Comparison of ENCODE assay signal across 17 cellular contexts in genomic region chr16:30358990-30359870, GRCh38. TPM values are rescaled to one million over a fixed set of nuclear protein-coding genes. Genes with fewer than 3 reads are reported as not detected.
DNase-seq lines count a peak whose midpoint lies in the region; ATAC-seq and TF ChIP-seq lines count a peak whose summit lies in the region.
"Had no signal": no experiment of that assay in that cellular context is flagged by ENCODE, and none has a peak within 500 bp of the region (broad histone marks: within the 10 kb centered on the region; RNA-seq: fewer than 3 reads in every experiment).

No MANE protein-coding gene starts in this region.

- no peak overlapping the region for H3K27ac ChIP-seq in HEK293 (ENCODE audit: extremely low read depth, low read depth, low read length)
- peak overlapping the region in 35 of 59 donors; percentile 2 to 67 (median 48) for H3K27ac ChIP-seq in dorsolateral prefrontal cortex
- H3K27ac ChIP-seq in sigmoid colon, result no peak overlapping the region
- H3K27ac ChIP-seq in mesendoderm (ENCODE audit: low read depth, low read length), result no peak overlapping the region

- no peak overlapping the region for H2AK5ac ChIP-seq in mesendoderm (ENCODE audit: low read length)

- CTCF ChIA-PET in activated naive CD4-positive, alpha-beta T cell treated with anti-CD3 and anti-CD28 coated beads, Interleukin-2, amount 10 ng/mL, durations not matched to agents 7 days and 5 days (lab: Charles Lee), result interaction anchor here (0.9 kb wide), 1 partner anchor 12 kb away, joined by 3 read pairs; no protein-coding TSS in a partner anchor
- CTCF ChIA-PET in HEK293 (lab: Yijun Ruan, JAX), result interaction anchor here (0.6 to 1.8 kb wide), 4 partner anchors 8 to 62 kb away, joined by 3 to 5 read pairs (median 4); no protein-coding TSS in a partner anchor

- H3K4me2 ChIP-seq in mesendoderm (ENCODE audit: low read length), result no peak overlapping the region

- H3K9me3 ChIP-seq in HEK293 (ENCODE audit: control insufficient read depth, insufficient read depth, low read depth, low read length) (no peaks in the 10 kb centered on the region), sigmoid colon (no peaks in the 10 kb centered on the region), T-helper 17 cell (ENCODE audit: control insufficient read depth, low read length, poor library complexity, severe bottlenecking) (no peaks in the 10 kb centered on the region)

- no peak overlapping the region for H4K8ac ChIP-seq in mesendoderm (ENCODE audit: low read depth, low read length)

- no peak for TF ChIP-seq EP300 in sigmoid colon (IDR thresholded peaks at IDR 0.05)

- POLR2A ChIA-PET in HEK293 (lab: Yijun Ruan, JAX), result interaction anchor here (0.5 to 2.9 kb wide), 5 partner anchors 11 to 48 kb away, joined by 3 to 17 read pairs (median 4); partner anchors contain the start of genes TBC1D10B and ZNF771

- H3K27me3 ChIP-seq in dorsolateral prefrontal cortex (no peaks in the 10 kb centered on the region), sigmoid colon (no peaks in the 10 kb centered on the region), mesendoderm (ENCODE audit: insufficient read depth, low read length, poor library complexity) (no peaks in the 10 kb centered on the region)

- H3K36me3 Mint-ChIP-seq in activated naive CD4-positive, alpha-beta T cell treated with anti-CD3 and anti-CD28 coated beads, Interleukin-2, amount 10 ng/mL, durations not matched to agents 7 days and 5 days, result peaks cover 60% of the 10 kb centered on the region
- peaks cover 11% of the 10 kb centered on the region for H3K36me3 Mint-ChIP-seq in T-helper 17 cell (ENCODE audit: low read depth)

- no peak overlapping the region for H2BK120ac ChIP-seq in mesendoderm (ENCODE audit: low read depth, low read length)

- H3K4me1 ChIP-seq in HEK293 (ENCODE audit: control insufficient read depth, insufficient read depth, low read length) (no peaks in the 10 kb centered on the region), sigmoid colon (peaks cover 0 to 25% (median 18%) of the 10 kb centered on the region in 4 donors), mesendoderm (ENCODE audit: control insufficient read depth, low read depth, low read length) (peaks cover 2% of the 10 kb centered on the region)

- H3K9ac ChIP-seq in mesendoderm (ENCODE audit: low read length), result no peak overlapping the region

- H3K4ac ChIP-seq in mesendoderm (ENCODE audit: low read depth, low read length), result no peak overlapping the region

- peaks cover 8% of the 10 kb centered on the region for H3K79me1 ChIP-seq in mesendoderm (ENCODE audit: low read length)

- H3K9me3 Mint-ChIP-seq in activated naive CD4-positive, alpha-beta T cell treated with anti-CD3 and anti-CD28 coated beads, Interleukin-2, amount 10 ng/mL, durations not matched to agents 7 days and 5 days, result no peaks in the 10 kb centered on the region

- no peak overlapping the region for H4K5ac ChIP-seq in mesendoderm (ENCODE audit: low read length)

- H3K27me3 Mint-ChIP-seq in activated naive CD4-positive, alpha-beta T cell treated with anti-CD3 and anti-CD28 coated beads, Interleukin-2, amount 10 ng/mL, durations not matched to agents 7 days and 5 days, result no peaks in the 10 kb centered on the region
- no peaks in the 10 kb centered on the region for H3K27me3 Mint-ChIP-seq in T-helper 17 cell
- H3K27me3 Mint-ChIP-seq: B cell had no signal

- peaks cover 21 to 71% of the 10 kb centered on the region in 2 experiments; a peak in 2 of 3 replicates for H3K36me3 ChIP-seq in HEK293 (ENCODE audit: control insufficient read depth in 2 of 2, insufficient read depth in 1 of 2, low read length in 2 of 2)
- peaks cover 0 to 63% (median 28%) of the 10 kb centered on the region in 4 donors for H3K36me3 ChIP-seq in sigmoid colon
- H3K36me3 ChIP-seq in mesendoderm (ENCODE audit: control insufficient read depth, insufficient read depth, low read length), result peaks cover 7% of the 10 kb centered on the region

- DNase-seq in activated naive CD4-positive, alpha-beta T cell treated with anti-CD3 and anti-CD28 coated beads, Interleukin-2, amount 10 ng/mL, durations not matched to agents 7 days and 5 days, result no peak
- no peak for DNase-seq in activated naive CD4-positive, alpha-beta T cell treated with anti-CD3 and anti-CD28 coated beads, Interleukin-2, amount 50 U/mL, for 16 hours
- DNase-seq in dorsolateral prefrontal cortex (no peak), sigmoid colon (peak; percentile 61), mesendoderm (no peak), T-helper 17 cell (no peak), NCI-H2171 (lab: John Stamatoyannopoulos, UW) (no peak)
- DNase-seq: DMS 273 treated with DMSO at 0.1 percent for 48 hours, MV-4-11, NCI-H1436, NCI-H2029 treated with DMSO at 0.1 percent for 48 hours, NCI-H510A treated with DMSO at 0.1 percent for 48 hours had no signal

- no peak overlapping the region for H2BK5ac ChIP-seq in mesendoderm (ENCODE audit: low read length)

- no peak overlapping the region for H3K18ac ChIP-seq in mesendoderm (ENCODE audit: low read length)

- H3K4me3 Mint-ChIP-seq in activated naive CD4-positive, alpha-beta T cell treated with anti-CD3 and anti-CD28 coated beads, Interleukin-2, amount 10 ng/mL, durations not matched to agents 7 days and 5 days, result no peak overlapping the region
- no peak overlapping the region for H3K4me3 Mint-ChIP-seq in T-helper 17 cell
- H3K4me3 Mint-ChIP-seq: B cell had no signal

- H2BK15ac ChIP-seq in mesendoderm (replicated peaks; ENCODE audit: low read depth), result no peak overlapping the region

- H3K4me3 ChIP-seq in HEK293 (ENCODE audit: low read depth, low read length) (no peak overlapping the region), dorsolateral prefrontal cortex (no peak overlapping the region), sigmoid colon (no peak overlapping the region), mesendoderm (ENCODE audit: low read length) (no peak overlapping the region)

- no peak overlapping the region for H3K56ac ChIP-seq in mesendoderm (ENCODE audit: low read length)

- TF ChIP-seq CTCF in HEK293 (tag by site-specific recombination; IDR thresholded peaks at IDR 0.05) (no peak), dorsolateral prefrontal cortex (IDR thresholded peaks at IDR 0.05 in 54 of 56, conservative IDR thresholded peaks at IDR 0.05 in 2 of 56; ENCODE audit: low read depth in 1 of 56, partially characterized antibody in 56 of 56) (no peak), sigmoid colon (IDR thresholded peaks at IDR 0.05) (no peak)

- intact Hi-C loops in dorsolateral prefrontal cortex (cut with DNase I), result no loop called here
- intact Hi-C loops in sigmoid colon (cut with DNase I), result no loop called here

- TF ChIP-seq POLR2A in sigmoid colon (IDR thresholded peaks at IDR 0.05), result no peak

- H3K4me1 Mint-ChIP-seq in activated naive CD4-positive, alpha-beta T cell treated with anti-CD3 and anti-CD28 coated beads, Interleukin-2, amount 10 ng/mL, durations not matched to agents 7 days and 5 days, result peaks cover 39% of the 10 kb centered on the region
- H3K4me1 Mint-ChIP-seq in T-helper 17 cell, result peaks cover 29% of the 10 kb centered on the region

- H3K79me2 ChIP-seq in mesendoderm (ENCODE audit: control insufficient read depth, insufficient read depth, low read length), result peaks cover 8% of the 10 kb centered on the region

- ATAC-seq in T-helper 17 cell, result no peak

- 89 to 94% methylated on average over 28 of the region's 28 CpGs for WGBS in sigmoid colon, 2 donors
- WGBS in mesendoderm (ENCODE audit: extremely low coverage, insufficient coverage, low lambda C conversion rate), result no CpG with 5 or more reads among the region's 28 CpGs

- H3K27ac Mint-ChIP-seq in activated naive CD4-positive, alpha-beta T cell treated with anti-CD3 and anti-CD28 coated beads, Interleukin-2, amount 10 ng/mL, durations not matched to agents 7 days and 5 days, result peak overlapping the region; percentile 24
- no peak overlapping the region for H3K27ac Mint-ChIP-seq in T-helper 17 cell
- H3K27ac Mint-ChIP-seq: B cell had no signal

- H3K23ac ChIP-seq in mesendoderm (ENCODE audit: low read length), result no peak overlapping the region

TF ChIP-seq in HEK293, 187 proteins besides CTCF, POLR2A, EP300 and RAD21 (continues in another document):
- TF ChIP-seq ZNF664 (tag by site-specific recombination; IDR thresholded peaks at IDR 0.05), result no peak
- no peak for TF ChIP-seq ZNF354C (tag by site-specific recombination; IDR thresholded peaks at IDR 0.05; ENCODE audit: borderline replicate concordance, low read depth)
- no peak for TF ChIP-seq OSR2 (tag by site-specific recombination; IDR thresholded peaks at IDR 0.05)
- peak; percentile 83 for TF ChIP-seq SCRT2 (tag by site-specific recombination; IDR thresholded peaks at IDR 0.05)
- TF ChIP-seq ZNF571 (tag by site-specific recombination; IDR thresholded peaks at IDR 0.05), result no peak

RNA-seq across cellular contexts. Expression of gene CD2BP2, which starts 4.1 kb away (rescaled TPM):
- total RNA-seq in dorsolateral prefrontal cortex (10 to 100 TPM; 45.0 to 76.5 (median 59.2) TPM), sigmoid colon (10 to 100 TPM; 29.9 to 57.3 (median 43.0) TPM), T-helper 17 cell (10 to 100 TPM; 35.5 to 44.8 TPM)
- 10 to 100 TPM; 45.0 to 51.8 (median 48.0) TPM for polyA plus RNA-seq in sigmoid colon
- 34.8 TPM for polyA plus RNA-seq in mesendoderm (2013, experiment 1 of 2)
- polyA plus RNA-seq in mesendoderm (2013, experiment 2 of 2), result 33.7 TPM

RNA-seq across cellular contexts. Expression of gene TBC1D10B, which starts 11.1 kb away (rescaled TPM):
- 10 to 100 TPM; 50.3 to 87.6 (median 67.1) TPM for total RNA-seq in dorsolateral prefrontal cortex
- total RNA-seq in sigmoid colon, result 10 to 100 TPM; 14.5 to 25.2 (median 19.2) TPM
- 10 to 100 TPM; 24.6 to 38.3 (median 25.0) TPM for polyA plus RNA-seq in sigmoid colon
- polyA plus RNA-seq in mesendoderm (2013, experiment 1 of 2), result 16.1 TPM
- polyA plus RNA-seq in mesendoderm (2013, experiment 2 of 2), result 16.6 TPM
- total RNA-seq in T-helper 17 cell, result 10 to 100 TPM; 27.4 to 28.8 TPM

RNA-seq across cellular contexts. Expression of gene MYL11, which starts 15.4 kb away (rescaled TPM):
- total RNA-seq in dorsolateral prefrontal cortex (1 to 10 TPM in 12 of 120 experiments, under 1 TPM in 1, not detected in 107; 0.95 to 3.8 (median 2.0) TPM), sigmoid colon (not detected), T-helper 17 cell (1 to 10 TPM in 1 of 2 donors, not detected in 1; 1.8 TPM)
- polyA plus RNA-seq in sigmoid colon, result not detected
- 3.7 TPM for polyA plus RNA-seq in mesendoderm (2013, experiment 1 of 2)
- polyA plus RNA-seq in mesendoderm (2013, experiment 2 of 2), result 5.2 TPM
- total RNA-seq: B cell, Daoy, H4, RPMI7951 had no signal

RNA-seq across cellular contexts. Expression of gene SEPTIN1, which starts 23.1 kb away (rescaled TPM):
- 1 to 10 TPM; 1.6 to 8.3 (median 4.0) TPM for total RNA-seq in dorsolateral prefrontal cortex
- total RNA-seq in sigmoid colon, result 1 to 10 TPM in 3 of 4 donors, under 1 TPM in 1; 0.82 to 5.8 (median 1.9) TPM
- 10 to 100 TPM in 1 of 3 donors, 1 to 10 TPM in 2; 1.2 to 46.6 (median 2.4) TPM for polyA plus RNA-seq in sigmoid colon
- 0.69 TPM for polyA plus RNA-seq in mesendoderm (2013, experiment 1 of 2)
- polyA plus RNA-seq in mesendoderm (2013, experiment 2 of 2), result 0.57 TPM
- total RNA-seq in T-helper 17 cell, result 100 to 1,000 TPM; 192 to 220 TPM
- total RNA-seq: Daoy, H4, RPMI7951 had no signal

RNA-seq across cellular contexts. Expression of gene ZNF48, which starts 36.0 kb away (rescaled TPM):
- total RNA-seq in dorsolateral prefrontal cortex (10 to 100 TPM; 10.1 to 24.9 (median 16.6) TPM), sigmoid colon (10 to 100 TPM in 3 of 4 donors, 1 to 10 TPM in 1; 8.1 to 12.8 (median 11.4) TPM), T-helper 17 cell (1 to 10 TPM; 6.2 to 6.7 TPM)
- polyA plus RNA-seq in sigmoid colon, result 1 to 10 TPM; 2.4 to 5.9 (median 2.8) TPM
- polyA plus RNA-seq in mesendoderm (2013, experiment 1 of 2), result 21.1 TPM
- polyA plus RNA-seq in mesendoderm (2013, experiment 2 of 2), result 22.0 TPM

Comparison
In these comparisons a context has a peak if more than half of its experiments do, and no peak if none do; other contexts are left out.
1. H3K27ac ChIP-seq: peak in dorsolateral prefrontal cortex (35 of 59); none in HEK293 (single experiment), sigmoid colon (0 of 4) and mesendoderm (single experiment).